In genomic region chr11:126495806-126496205, GRCh38 we compare ENCODE assay signal across 19 cellular contexts.
DNase-seq lines count a peak whose midpoint lies in the region; ATAC-seq and TF ChIP-seq lines count a peak whose summit lies in the region.
"Had no signal": no experiment of that assay in that cellular context is flagged by ENCODE, and none has a peak within 500 bp of the region (broad histone marks: within the 10 kb centered on the region; RNA-seq: fewer than 3 reads in every experiment).

No MANE protein-coding gene starts in this region.

- H3K9me3 Mint-ChIP-seq in nephron progenitor cell (no peaks in the 10 kb centered on the region), type B pancreatic cell (no peaks in the 10 kb centered on the region)
- H3K9me3 Mint-ChIP-seq: HFFc6 had no signal

- no peak overlapping the region for H3K27ac ChIP-seq in ascending aorta
- H3K27ac ChIP-seq: 22Rv1 had no signal

- DNase-seq in activated effector memory CD4-positive, alpha-beta T cell treated with anti-CD3 and anti-CD28 coated beads, Interleukin-2, amount 50 U/mL, for 16 hours: peak; percentile 28
- DNase-seq in activated effector memory CD4-positive, alpha-beta T cell treated with Interleukin-2 at 50 U/mL for 16 hours: no peak
- DNase-seq in nephron progenitor cell (no peak), type B pancreatic cell (ENCODE audit: extremely low spot score, unreplicated experiment) (no peak), KG1 (lab: John Stamatoyannopoulos, UW) (no peak), ascending aorta (ENCODE audit: low spot score in 2 of 2) (no peak)
- DNase-seq: AML-193, COR-L47, DMS 273 treated with DMSO at 0.1 percent for 48 hours, DND-41, HFFc6, IMR-90, Karpas-422, NCI-H146, NCI-H2029 treated with DMSO at 0.1 percent for 48 hours, SHP77 treated with DMSO at 0.1 percent for 48 hours had no signal

- no peaks in the 10 kb centered on the region for H3K9me3 ChIP-seq in ascending aorta

- H3K27me3 Mint-ChIP-seq in nephron progenitor cell (ENCODE audit: low read depth, poor library complexity): peaks cover 4% of the 10 kb centered on the region
- H3K27me3 Mint-ChIP-seq in type B pancreatic cell: peaks cover 17% of the 10 kb centered on the region

- H3K27ac Mint-ChIP-seq in nephron progenitor cell (peak overlapping the region; percentile 76), type B pancreatic cell (peak overlapping the region; percentile 19)
- H3K27ac Mint-ChIP-seq: HFFc6 had no signal

- H3K36me3 ChIP-seq in ascending aorta: no peaks in the 10 kb centered on the region

- intact Hi-C loops in ascending aorta (cut with DNase I): no loop called here

- no peak overlapping the region for H3K4me3 ChIP-seq in ascending aorta

- H3K4me1 ChIP-seq in ascending aorta: no peaks in the 10 kb centered on the region

- peak overlapping the region; percentile 7 for H3K4me3 Mint-ChIP-seq in nephron progenitor cell
- peak overlapping the region; percentile 38 for H3K4me3 Mint-ChIP-seq in type B pancreatic cell
- H3K4me3 Mint-ChIP-seq: HFFc6 had no signal

- H3K27me3 ChIP-seq in ascending aorta: no peaks in the 10 kb centered on the region

- no peaks in the 10 kb centered on the region for H3K36me3 Mint-ChIP-seq in nephron progenitor cell (ENCODE audit: low read depth)
- no peaks in the 10 kb centered on the region for H3K36me3 Mint-ChIP-seq in type B pancreatic cell

- ATAC-seq in SK-N-SH treated with all-trans-retinoic acid at 6 μM for 48 hours (peak; percentile 45; the same call in 1 of the 3 replicates), HG03108 (IDR thresholded peaks at IDR 0.05; ENCODE audit: unreplicated experiment) (no peak)

- H3K4me1 Mint-ChIP-seq in nephron progenitor cell: peaks cover 68% of the 10 kb centered on the region
- peaks cover 19% of the 10 kb centered on the region for H3K4me1 Mint-ChIP-seq in type B pancreatic cell (ENCODE audit: unreplicated experiment)

- no peak for TF ChIP-seq CTCF in nephron progenitor cell (IDR thresholded peaks at IDR 0.05)
- no peak for TF ChIP-seq CTCF in type B pancreatic cell (conservative IDR thresholded peaks at IDR 0.05)
- no peak for TF ChIP-seq CTCF in ascending aorta (IDR thresholded peaks at IDR 0.05)

TF ChIP-seq in SK-N-SH treated with all-trans-retinoic acid at 6 μM for 48 hours, 23 proteins besides CTCF, POLR2A, EP300 and RAD21:
- TF ChIP-seq, protein P1, sequence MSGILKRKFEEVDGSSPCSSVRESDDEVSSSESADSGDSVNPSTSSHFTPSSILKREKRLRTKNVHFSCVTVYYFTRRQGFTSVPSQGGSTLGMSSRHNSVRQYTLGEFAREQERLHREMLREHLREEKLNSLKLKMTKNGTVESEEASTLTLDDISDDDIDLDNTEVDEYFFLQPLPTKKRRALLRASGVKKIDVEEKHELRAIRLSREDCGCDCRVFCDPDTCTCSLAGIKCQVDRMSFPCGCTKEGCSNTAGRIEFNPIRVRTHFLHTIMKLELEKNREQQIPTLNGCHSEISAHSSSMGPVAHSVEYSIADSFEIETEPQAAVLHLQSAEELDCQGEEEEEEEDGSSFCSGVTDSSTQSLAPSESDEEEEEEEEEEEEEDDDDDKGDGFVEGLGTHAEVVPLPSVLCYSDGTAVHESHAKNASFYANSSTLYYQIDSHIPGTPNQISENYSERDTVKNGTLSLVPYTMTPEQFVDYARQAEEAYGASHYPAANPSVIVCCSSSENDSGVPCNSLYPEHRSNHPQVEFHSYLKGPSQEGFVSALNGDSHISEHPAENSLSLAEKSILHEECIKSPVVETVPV (CRISPR knock-in tag; IDR thresholded peaks at IDR 0.05): no peak
- TF ChIP-seq, protein P2, sequence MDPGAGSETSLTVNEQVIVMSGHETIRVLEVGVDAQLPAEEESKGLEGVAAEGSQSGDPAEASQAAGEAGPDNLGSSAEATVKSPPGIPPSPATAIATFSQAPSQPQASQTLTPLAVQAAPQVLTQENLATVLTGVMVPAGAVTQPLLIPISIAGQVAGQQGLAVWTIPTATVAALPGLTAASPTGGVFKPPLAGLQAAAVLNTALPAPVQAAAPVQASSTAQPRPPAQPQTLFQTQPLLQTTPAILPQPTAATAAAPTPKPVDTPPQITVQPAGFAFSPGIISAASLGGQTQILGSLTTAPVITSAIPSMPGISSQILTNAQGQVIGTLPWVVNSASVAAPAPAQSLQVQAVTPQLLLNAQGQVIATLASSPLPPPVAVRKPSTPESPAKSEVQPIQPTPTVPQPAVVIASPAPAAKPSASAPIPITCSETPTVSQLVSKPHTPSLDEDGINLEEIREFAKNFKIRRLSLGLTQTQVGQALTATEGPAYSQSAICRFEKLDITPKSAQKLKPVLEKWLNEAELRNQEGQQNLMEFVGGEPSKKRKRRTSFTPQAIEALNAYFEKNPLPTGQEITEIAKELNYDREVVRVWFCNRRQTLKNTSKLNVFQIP (CRISPR knock-in tag; IDR thresholded peaks at IDR 0.05; ENCODE audit: borderline replicate concordance, low read depth): no peak
- no peak for TF ChIP-seq PPARA (CRISPR knock-in tag; IDR thresholded peaks at IDR 0.05; ENCODE audit: borderline replicate concordance)
TF ChIP-seq in SK-N-SH treated with all-trans-retinoic acid at 6 μM for 48 hours: peak in this region for 0.
